1 cellular context compared by ENCODE assay signal in the genomic region with DNA sequence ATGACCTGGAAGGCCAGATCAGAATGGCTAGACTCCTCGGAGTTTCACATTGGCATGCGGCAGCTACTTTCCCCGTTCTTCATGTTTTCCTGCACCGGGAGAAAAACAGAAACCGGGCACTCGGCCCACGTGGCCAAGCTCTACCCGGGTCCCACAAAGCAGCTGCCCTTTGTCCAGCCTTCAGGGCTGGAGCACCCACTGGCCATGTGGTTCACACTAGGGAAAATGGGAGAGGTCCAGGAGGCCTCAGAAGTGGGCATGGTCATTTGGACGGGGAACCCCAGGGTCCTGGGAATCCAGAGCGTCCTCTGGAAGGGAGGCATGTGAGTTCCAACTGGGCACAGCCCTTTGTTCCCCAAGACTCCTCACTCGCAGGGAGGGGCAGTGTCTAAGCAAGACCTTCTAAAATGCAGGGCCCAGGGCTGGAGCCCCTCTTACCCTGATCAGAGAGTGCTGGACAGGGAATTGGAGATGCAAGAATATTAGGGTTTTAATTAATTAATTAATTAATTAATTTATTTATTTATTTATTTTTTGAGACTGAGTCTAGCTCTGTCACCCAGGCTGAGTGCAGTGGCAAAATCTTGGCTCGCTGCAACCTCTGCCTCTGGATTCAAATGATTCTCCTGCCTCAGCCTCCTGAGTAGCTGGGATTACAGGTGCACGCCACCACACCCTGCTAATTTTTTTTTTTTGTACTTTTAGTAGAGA.
TF ChIP-seq lines count a peak whose summit lies in the region.

No MANE protein-coding gene starts in this region.

TF ChIP-seq in H1, 55 proteins besides CTCF, POLR2A, EP300 and RAD21:
- no peak for TF ChIP-seq SIX5 (IDR thresholded peaks at IDR 0.05; ENCODE audit: low read depth, low read length)
- no peak for TF ChIP-seq NRF1 (IDR thresholded peaks at IDR 0.05; ENCODE audit: low read depth, low read length)
- TF ChIP-seq GTF2F1 (IDR thresholded peaks at IDR 0.05; ENCODE audit: borderline replicate concordance, low read depth, low read length), result no peak
- TF ChIP-seq GABPA (IDR thresholded peaks at IDR 0.05; ENCODE audit: borderline replicate concordance, insufficient read depth, low read length), result no peak
- TF ChIP-seq ASH2L (IDR thresholded peaks at IDR 0.05; ENCODE audit: low read length), result no peak
- TF ChIP-seq KDM4A (IDR thresholded peaks at IDR 0.05; ENCODE audit: low read depth, low read length, severe bottlenecking), result no peak
- TF ChIP-seq CBX8 (IDR thresholded peaks at IDR 0.05; ENCODE audit: borderline replicate concordance, low read depth, low read length), result no peak
- TF ChIP-seq CEBPB (IDR thresholded peaks at IDR 0.05; ENCODE audit: low read depth, low read length), result no peak
- no peak for TF ChIP-seq HDAC2 (IDR thresholded peaks at IDR 0.05; ENCODE audit: borderline replicate concordance in 1 of 2, low read depth in 2 of 2, low read length in 2 of 2)
- TF ChIP-seq, protein P1, sequence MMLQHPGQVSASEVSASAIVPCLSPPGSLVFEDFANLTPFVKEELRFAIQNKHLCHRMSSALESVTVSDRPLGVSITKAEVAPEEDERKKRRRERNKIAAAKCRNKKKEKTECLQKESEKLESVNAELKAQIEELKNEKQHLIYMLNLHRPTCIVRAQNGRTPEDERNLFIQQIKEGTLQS (IDR thresholded peaks at IDR 0.05; ENCODE audit: insufficient read depth, low read depth, low read length), result no peak
- no peak for TF ChIP-seq BCL11A (IDR thresholded peaks at IDR 0.05; ENCODE audit: low read depth in 2 of 2, low read length in 2 of 2)
- no peak for TF ChIP-seq ZNF274 (IDR thresholded peaks at IDR 0.05; ENCODE audit: borderline replicate concordance, extremely low read depth, low read length)
- no peak for TF ChIP-seq SAP30 (IDR thresholded peaks at IDR 0.05; ENCODE audit: insufficient read depth, insufficient replicate concordance, low read length)
- TF ChIP-seq, protein P2, sequence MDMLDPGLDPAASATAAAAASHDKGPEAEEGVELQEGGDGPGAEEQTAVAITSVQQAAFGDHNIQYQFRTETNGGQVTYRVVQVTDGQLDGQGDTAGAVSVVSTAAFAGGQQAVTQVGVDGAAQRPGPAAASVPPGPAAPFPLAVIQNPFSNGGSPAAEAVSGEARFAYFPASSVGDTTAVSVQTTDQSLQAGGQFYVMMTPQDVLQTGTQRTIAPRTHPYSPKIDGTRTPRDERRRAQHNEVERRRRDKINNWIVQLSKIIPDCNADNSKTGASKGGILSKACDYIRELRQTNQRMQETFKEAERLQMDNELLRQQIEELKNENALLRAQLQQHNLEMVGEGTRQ (IDR thresholded peaks at IDR 0.05; ENCODE audit: low read length), result no peak
- no peak for TF ChIP-seq TAF1 (IDR thresholded peaks at IDR 0.05; ENCODE audit: low read depth, low read length)
- no peak for TF ChIP-seq JUND (IDR thresholded peaks at IDR 0.05; ENCODE audit: low read length)
- TF ChIP-seq YY1 (IDR thresholded peaks at IDR 0.05; ENCODE audit: low read depth, low read length), result no peak
